ENCODE assay signal across 8 cellular contexts in the genomic region with DNA sequence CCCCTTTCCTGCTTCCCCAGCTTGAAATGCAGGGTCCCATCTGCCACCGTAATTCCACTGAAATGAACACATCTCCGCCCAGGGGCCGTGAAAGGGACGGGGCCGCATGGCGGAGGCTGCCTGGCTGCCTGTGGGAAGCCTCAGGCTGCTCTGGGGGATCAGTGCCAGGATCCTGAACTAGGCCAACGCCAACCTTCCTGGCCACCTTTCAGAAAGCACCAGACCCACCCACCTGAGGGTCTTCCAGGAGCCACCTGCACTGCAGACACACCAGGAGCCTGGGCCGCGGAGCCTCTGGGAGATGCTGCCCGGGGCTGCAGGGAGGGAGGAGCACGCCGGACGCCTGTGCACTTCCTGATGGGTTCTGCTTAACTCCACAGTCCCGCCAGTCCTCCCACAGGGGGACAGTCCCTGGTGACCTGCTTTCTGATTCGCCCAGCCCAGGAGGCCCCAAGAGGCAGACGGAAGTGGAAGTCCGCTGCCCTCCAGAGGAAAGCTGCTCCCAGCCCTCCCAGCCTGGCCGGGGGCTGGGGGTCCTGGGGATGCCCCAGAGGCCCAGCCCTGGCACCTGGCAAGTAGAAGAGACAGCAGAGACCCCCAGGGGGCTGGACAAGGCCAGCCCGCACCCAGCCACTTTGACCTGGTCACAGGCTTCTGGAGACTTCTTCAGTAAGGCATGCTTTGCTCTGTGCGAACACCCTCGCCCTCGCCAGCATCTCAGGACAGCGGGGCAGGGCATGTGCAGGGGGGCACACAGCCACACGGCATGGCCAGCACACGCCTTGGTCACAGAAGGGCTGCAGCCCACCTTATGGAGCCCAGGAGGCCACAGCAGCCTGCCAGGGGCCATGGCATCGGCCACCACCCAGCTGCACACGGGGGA. TPM values are rescaled to one million over a fixed set of nuclear protein-coding genes. Genes with fewer than 3 reads are reported as not detected.
DNase-seq lines count a peak whose midpoint lies in the region; ATAC-seq and TF ChIP-seq lines count a peak whose summit lies in the region.

A gene with protein sequence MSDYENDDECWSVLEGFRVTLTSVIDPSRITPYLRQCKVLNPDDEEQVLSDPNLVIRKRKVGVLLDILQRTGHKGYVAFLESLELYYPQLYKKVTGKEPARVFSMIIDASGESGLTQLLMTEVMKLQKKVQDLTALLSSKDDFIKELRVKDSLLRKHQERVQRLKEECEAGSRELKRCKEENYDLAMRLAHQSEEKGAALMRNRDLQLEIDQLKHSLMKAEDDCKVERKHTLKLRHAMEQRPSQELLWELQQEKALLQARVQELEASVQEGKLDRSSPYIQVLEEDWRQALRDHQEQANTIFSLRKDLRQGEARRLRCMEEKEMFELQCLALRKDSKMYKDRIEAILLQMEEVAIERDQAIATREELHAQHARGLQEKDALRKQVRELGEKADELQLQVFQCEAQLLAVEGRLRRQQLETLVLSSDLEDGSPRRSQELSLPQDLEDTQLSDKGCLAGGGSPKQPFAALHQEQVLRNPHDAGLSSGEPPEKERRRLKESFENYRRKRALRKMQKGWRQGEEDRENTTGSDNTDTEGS (minus strand): TSS at position 370 of the 883 bp plus-strand sequence. CDS start 1,591 bp downstream, outside the sequence.

- DNase-seq in activated T-cell treated with anti-CD3 and anti-CD28 coated beads for 48 hours (ENCODE audit: low read depth) (peak; percentile 17), right lobe of liver (peak in 1 of 3 donors; percentile 61), upper lobe of left lung (peak; percentile 64 to 81), KG1 (lab: John Stamatoyannopoulos, UW) (no peak), thyroid gland (no peak)
- DNase-seq in activated T-cell treated with anti-CD3 and anti-CD28 coated beads, Interleukin-2, amount 50 U/mL, for 48 hours: no peak
- DNase-seq in activated CD8-positive, alpha-beta memory T cell treated with anti-CD3 and anti-CD28 coated beads, Interleukin-2, amount 50 U/mL, for 4 hours: no peak

- peaks cover 8% of the 10 kb centered on the region for H3K4me1 Mint-ChIP-seq in activated naive CD8-positive, alpha-beta T cell (ENCODE audit: low read depth)

- no peaks in the 10 kb centered on the region for H3K27me3 ChIP-seq in right lobe of liver
- no peaks in the 10 kb centered on the region for H3K27me3 ChIP-seq in upper lobe of left lung
- no peaks in the 10 kb centered on the region for H3K27me3 ChIP-seq in thyroid gland

- H3K27ac ChIP-seq in right lobe of liver (peak within 1 kb of the TSS in 1 of 3 donors; percentile 49), upper lobe of left lung (peak within 1 kb of the TSS; percentile 6 to 76 (median 64)), thyroid gland (no peak within 1 kb of the TSS)

- intact Hi-C loops in right lobe of liver (cut with DNase I) (no loop called here), thyroid gland (cut with DNase I) (no loop called here)

- ATAC-seq in right lobe of liver (peak; percentile 48 to 64 (median 50)), upper lobe of left lung (ENCODE audit: low FRiP score in 2 of 2) (peak; percentile 54 to 69)

- TF ChIP-seq POLR2A in right lobe of liver (IDR thresholded peaks at IDR 0.05): peak; percentile 23
- TF ChIP-seq POLR2A in upper lobe of left lung (IDR thresholded peaks at IDR 0.05): peak in 1 of 4 donors; percentile 48
- no peak for TF ChIP-seq POLR2A in thyroid gland (IDR thresholded peaks at IDR 0.05)

- H3K4me1 ChIP-seq in right lobe of liver: peaks cover 0 to 23% (median 1%) of the 10 kb centered on the region in 4 donors
- peaks cover 10 to 19% (median 14%) of the 10 kb centered on the region in 4 donors for H3K4me1 ChIP-seq in upper lobe of left lung
- H3K4me1 ChIP-seq in thyroid gland: peaks cover 4 to 18% of the 10 kb centered on the region in 2 donors

- H3K4me3 ChIP-seq in right lobe of liver (peak within 1 kb of the TSS; percentile 9 to 31 (median 16)), upper lobe of left lung (peak within 1 kb of the TSS in 3 of 4 donors; percentile 25 to 47 (median 35)), thyroid gland (replicated peaks in 1 of 3) (no peak within 1 kb of the TSS)

- no peaks in the 10 kb centered on the region for H3K9me3 Mint-ChIP-seq in activated naive CD8-positive, alpha-beta T cell (ENCODE audit: low read depth)

- H3K36me3 ChIP-seq in right lobe of liver: no peaks in the 10 kb centered on the region
- peaks cover 0 to 10% (median under 1%) of the 10 kb centered on the region in 4 donors for H3K36me3 ChIP-seq in upper lobe of left lung
- H3K36me3 ChIP-seq in thyroid gland: peaks cover 0 to 4% of the 10 kb centered on the region in 2 donors

- peak within 1 kb of the TSS; percentile 38 for H3K4me3 Mint-ChIP-seq in activated naive CD8-positive, alpha-beta T cell

- H3K9me3 ChIP-seq in right lobe of liver (no peaks in the 10 kb centered on the region), upper lobe of left lung (no peaks in the 10 kb centered on the region), thyroid gland (no peaks in the 10 kb centered on the region)

- TF ChIP-seq EP300 in upper lobe of left lung (IDR thresholded peaks at IDR 0.05): no peak

- WGBS in right lobe of liver (ENCODE audit: insufficient coverage, low coverage, low lambda C conversion rate, missing lambda C conversion rate): 77% methylated on average over 4 of the region's 27 CpGs
- WGBS in upper lobe of left lung, 2 donors: 47 to 69% methylated on average over 12 to 25 of the region's 27 CpGs
- 60 to 70% methylated on average over 6 to 21 of the region's 27 CpGs for WGBS in thyroid gland, 2 donors

- no peaks in the 10 kb centered on the region for H3K36me3 Mint-ChIP-seq in activated naive CD8-positive, alpha-beta T cell

- TF ChIP-seq CTCF in right lobe of liver (IDR thresholded peaks at IDR 0.05) (no peak), upper lobe of left lung (IDR thresholded peaks at IDR 0.05) (no peak), thyroid gland (IDR thresholded peaks at IDR 0.05) (no peak)

- no peaks in the 10 kb centered on the region for H3K27me3 Mint-ChIP-seq in activated naive CD8-positive, alpha-beta T cell

- no peak within 1 kb of the TSS for H3K27ac Mint-ChIP-seq in activated naive CD8-positive, alpha-beta T cell

RNA-seq across cellular contexts. Expression of the gene that starts here (rescaled TPM):
- total RNA-seq in right lobe of liver (1 to 10 TPM in 3 of 6 experiments, under 1 TPM in 3; 0.48 to 1.6 (median 1.1) TPM), upper lobe of left lung (10 to 100 TPM in 5 of 6 donors, 1 to 10 TPM in 1; 3.5 to 30.4 (median 16.8) TPM), thyroid gland (1 to 10 TPM in 1 of 4 donors, under 1 TPM in 3; 0.27 to 1.5 (median 0.74) TPM)

Comparison
In these comparisons a context has a peak if more than half of its experiments do, and no peak if none do; other contexts are left out.
1. DNase-seq: peak in activated T-cell treated with anti-CD3 and anti-CD28 coated beads for 48 hours (single experiment) and upper lobe of left lung (2 of 2); none in activated T-cell treated with anti-CD3 and anti-CD28 coated beads, Interleukin-2, amount 50 U/mL, for 48 hours (0 of 2), activated CD8-positive, alpha-beta memory T cell treated with anti-CD3 and anti-CD28 coated beads, Interleukin-2, amount 50 U/mL, for 4 hours (single experiment), KG1 (single experiment) and thyroid gland (0 of 2).
2. H3K27ac ChIP-seq: peak in upper lobe of left lung (4 of 4); none in thyroid gland (0 of 3).
3. H3K4me3 ChIP-seq: peak in right lobe of liver (3 of 3) and upper lobe of left lung (3 of 4); none in thyroid gland (0 of 3).